ENCODE assay signal across 9 cellular contexts in the genomic region with DNA sequence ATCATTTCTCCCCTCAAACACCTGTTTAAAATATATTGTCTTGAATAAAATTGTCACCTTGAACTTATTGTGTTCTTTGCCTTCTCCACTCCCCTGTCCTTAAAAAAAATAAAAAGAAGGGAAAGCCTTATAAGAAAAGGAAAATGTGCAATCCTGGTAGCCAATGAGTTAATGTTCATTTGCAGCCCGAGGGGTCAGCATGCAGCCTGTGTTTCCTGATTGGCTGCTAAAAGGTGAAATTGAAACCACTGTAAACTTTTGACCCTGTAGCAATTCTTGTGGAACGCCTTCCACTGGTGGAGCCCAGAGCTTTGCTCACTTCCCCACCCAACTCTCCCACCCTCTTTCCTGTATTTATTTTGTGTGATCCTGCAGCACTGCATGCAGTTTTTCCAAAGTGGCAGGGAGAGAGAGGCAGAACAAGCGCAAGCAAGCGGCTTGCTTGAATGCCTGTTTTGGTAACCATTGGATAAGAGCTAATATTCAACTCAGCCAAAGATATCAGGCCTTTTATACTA.
A peak's percentile ranks its signal among the peaks of the same experiment; 100 is the strongest.
DNase-seq lines count a peak whose midpoint lies in the region; ATAC-seq, FAIRE-seq and TF ChIP-seq lines count a peak whose summit lies in the region.
"Had no signal": no experiment of that assay in that cellular context is flagged by ENCODE, and none has a peak within 500 bp of the region (broad histone marks: within the 10 kb centered on the region; RNA-seq: fewer than 3 reads in every experiment).

No MANE protein-coding gene starts in this region.

- peaks cover 52 to 87% of the 10 kb centered on the region in 2 donors for H3K4me1 Mint-ChIP-seq in stimulated activated naive B cell treated with anti-CD40 and anti-IgM and Interleukin-4, amounts not matched to agents 10 μg/mL and 1 μg/mL and 100 μg/mL, for 72 hours

- H3K79me2 ChIP-seq in PC-3 (ENCODE audit: low read length) (peaks cover 93% of the 10 kb centered on the region), mammary epithelial cell (ENCODE audit: insufficient read depth, low read length) (peaks cover 83% of the 10 kb centered on the region), keratinocyte (ENCODE audit: control insufficient read depth, insufficient read depth, low read length) (peaks cover 65% of the 10 kb centered on the region)

- ATAC-seq in GM18517 (IDR thresholded peaks at IDR 0.05; ENCODE audit: unreplicated experiment) (peak; percentile 56), PC-3 (peak; percentile 92)
- peak; percentile 74 to 82 for ATAC-seq in stimulated activated naive B cell treated with anti-CD40 and anti-IgM and Interleukin-4, amounts not matched to agents 10 μg/mL and 1 μg/mL and 100 μg/mL, for 72 hours (replicated peaks)

- H3K4me3 Mint-ChIP-seq in stimulated activated naive B cell treated with anti-CD40 and anti-IgM and Interleukin-4, amounts not matched to agents 10 μg/mL and 1 μg/mL and 100 μg/mL, for 72 hours = peak overlapping the region; percentile 34 to 65

- no peaks in the 10 kb centered on the region for H3K27me3 ChIP-seq in PC-3 (ENCODE audit: low read length)
- no peaks in the 10 kb centered on the region for H3K27me3 ChIP-seq in mammary epithelial cell (ENCODE audit: insufficient read depth, low read length)
- no peaks in the 10 kb centered on the region for H3K27me3 ChIP-seq in keratinocyte (ENCODE audit: control insufficient read depth, extremely low read depth, insufficient read depth, low read length)

- H3K9me2 ChIP-seq in PC-3 (replicated peaks; ENCODE audit: low read length) = no peaks in the 10 kb centered on the region

- dilution Hi-C loops in mammary epithelial cell (cut with HindIII; ENCODE audit: low sequenced_read_pairs) = no loop called here
- dilution Hi-C loops in keratinocyte (cut with MboI; ENCODE audit: extremely low pct_ligation_motif_present, low sequenced_read_pairs) = no loop called here

- peak overlapping the region; percentile 30 for H3K9ac ChIP-seq in PC-3 (ENCODE audit: low read length)
- no peak overlapping the region for H3K9ac ChIP-seq in mammary epithelial cell (ENCODE audit: insufficient read depth, low read length)
- no peak overlapping the region for H3K9ac ChIP-seq in keratinocyte (ENCODE audit: control insufficient read depth, extremely low read depth, insufficient read depth, low read length)

- H3K4me1 ChIP-seq in PC-3 (ENCODE audit: insufficient read depth, low read length) (peaks cover 44% of the 10 kb centered on the region), mammary epithelial cell (ENCODE audit: insufficient read depth, low read length) (peaks cover 24% of the 10 kb centered on the region), keratinocyte (ENCODE audit: control insufficient read depth, extremely low read depth, insufficient read depth, low read length) (peaks cover 16% of the 10 kb centered on the region)

- in situ Hi-C loops in mammary epithelial cell (cut with MboI; ENCODE audit: low sequenced_read_pairs in 2 of 2) = no loop called here

- TF ChIP-seq CTCF in AG10803 (conservative IDR thresholded peaks at IDR 0.05; ENCODE audit: low read length) = no peak
- no peak for TF ChIP-seq CTCF in PC-3 (conservative IDR thresholded peaks at IDR 0.05; ENCODE audit: low read depth, low read length)
- no peak for TF ChIP-seq CTCF in mammary epithelial cell (conservative IDR thresholded peaks at IDR 0.05 in 1 of 2, IDR thresholded peaks at IDR 0.05 in 1 of 2; ENCODE audit: extremely low read depth in 1 of 2, insufficient read depth in 1 of 2, low read depth in 1 of 2, low read length in 2 of 2)
- TF ChIP-seq CTCF in keratinocyte (optimal IDR thresholded peaks at IDR 0.05 in 1 of 3, IDR thresholded peaks at IDR 0.05 in 1 of 3, conservative IDR thresholded peaks at IDR 0.05 in 1 of 3; ENCODE audit: extremely low read depth in 1 of 3, insufficient read depth in 2 of 3, low read length in 3 of 3) = no peak

- BruUV-seq in PC-3 (replicated peaks; lab: Mats Ljungman, UMichigan) (no TSS peak), mammary epithelial cell (replicated peaks; lab: Mats Ljungman, UMichigan) (no TSS peak)

- H3K27ac ChIP-seq in PC-3 (ENCODE audit: low read length) (peak overlapping the region; percentile 67), mammary epithelial cell (ENCODE audit: insufficient read depth, low read depth, low read length) (no peak overlapping the region), keratinocyte (ENCODE audit: control insufficient read depth, insufficient read depth, low read length) (no peak overlapping the region)
- H3K27ac ChIP-seq: HL-60 had no signal

- POLR2A ChIA-PET in PC-3 (lab: Charles Lee; ENCODE audit: unreplicated experiment) = interaction anchor here (0.6 to 0.9 kb wide), 3 partner anchors 32 to 1345 kb away, joined by 4 to 5 read pairs (median 4); no protein-coding TSS in a partner anchor

- H3K36me3 ChIP-seq in PC-3 (ENCODE audit: low read depth, low read length) = peaks cover 4% of the 10 kb centered on the region; the same call in 1 of the 2 replicates
- peaks cover 2% of the 10 kb centered on the region for H3K36me3 ChIP-seq in mammary epithelial cell (ENCODE audit: insufficient read depth, low read length)
- no peaks in the 10 kb centered on the region for H3K36me3 ChIP-seq in keratinocyte (ENCODE audit: control insufficient read depth in 2 of 2, extremely low read depth in 1 of 2, insufficient read depth in 2 of 2, low read length in 2 of 2)

- H2AFZ ChIP-seq in PC-3 (ENCODE audit: low read length) (0 out of 2 replicates have a peak overlapping the region, but pooled peaks have one; percentile 12), mammary epithelial cell (ENCODE audit: low read depth, low read length) (peak overlapping the region; percentile 15), keratinocyte (ENCODE audit: control insufficient read depth, low read length) (no peak overlapping the region)

- peak overlapping the region; percentile 72 for H3K4me2 ChIP-seq in PC-3 (ENCODE audit: low read length)
- peak overlapping the region; percentile 79 for H3K4me2 ChIP-seq in mammary epithelial cell (ENCODE audit: insufficient read depth, low read depth, low read length)
- peak overlapping the region; percentile 78 for H3K4me2 ChIP-seq in keratinocyte (ENCODE audit: control insufficient read depth, extremely low read depth, insufficient read depth, low read depth, low read length)

- H3K27me3 Mint-ChIP-seq in stimulated activated naive B cell treated with anti-CD40 and anti-IgM and Interleukin-4, amounts not matched to agents 10 μg/mL and 1 μg/mL and 100 μg/mL, for 72 hours = no peaks in the 10 kb centered on the region

- H3K4me3 ChIP-seq in AG10803 (ENCODE audit: low read length) = peak overlapping the region; percentile 21
- peak overlapping the region; percentile 36 for H3K4me3 ChIP-seq in PC-3 (ENCODE audit: low read length)
- peak overlapping the region in 2 of 3 experiments; percentile 20 to 33 for H3K4me3 ChIP-seq in mammary epithelial cell (replicated peaks in 1 of 3; ENCODE audit: insufficient read depth in 1 of 3, low read depth in 2 of 3, low read length in 3 of 3)
- peak overlapping the region in 1 of 3 experiments; percentile 15 for H3K4me3 ChIP-seq in keratinocyte (ENCODE audit: control insufficient read depth in 2 of 3, extremely low read depth in 1 of 3, insufficient read depth in 2 of 3, low read depth in 1 of 3, low read length in 3 of 3)

- FAIRE-seq in HTR-8/SVneo (lab: Jason Lieb, UNC) = peak; percentile 95
- FAIRE-seq in keratinocyte (lab: Jason Lieb, UNC) = no peak

- DNase-seq in AG10803 (ENCODE audit: low read depth) = peak; percentile 54
- peak; percentile 98 for DNase-seq in HTR-8/SVneo (ENCODE audit: insufficient read length, low spot score)
- peak; percentile 93 for DNase-seq in PC-3
- peak; percentile 78 for DNase-seq in mammary epithelial cell
- no peak for DNase-seq in keratinocyte (ENCODE audit: low read depth, low spot score)
- no peak for DNase-seq in stimulated activated naive B cell treated with anti-CD40 and anti-IgM and Interleukin-4, amounts not matched to agents 10 μg/mL and 1 μg/mL and 100 μg/mL, for 72 hours
- no peak for DNase-seq in cortex of kidney (lab: John Stamatoyannopoulos, UW)

- no peaks in the 10 kb centered on the region for H3K9me1 ChIP-seq in keratinocyte (ENCODE audit: control insufficient read depth, extremely low read depth, insufficient read depth, low read length)

- H3K9me3 ChIP-seq in PC-3 (ENCODE audit: low read length) (no peaks in the 10 kb centered on the region), mammary epithelial cell (replicated peaks; ENCODE audit: insufficient read depth, low read length) (no peaks in the 10 kb centered on the region), keratinocyte (ENCODE audit: control insufficient read depth, low read depth, low read length) (no peaks in the 10 kb centered on the region)

- CTCF ChIA-PET in PC-3 (lab: Charles Lee) = interaction anchor here (0.5 to 0.6 kb wide), 3 partner anchors 32 to 1045 kb away, joined by 3 read pairs; no protein-coding TSS in a partner anchor
- CTCF ChIA-PET in mammary epithelial cell (lab: Charles Lee; ENCODE audit: low non-redundant PET) = no interaction called here

- WGBS in mammary epithelial cell (ENCODE audit: low coverage, missing lambda C conversion rate) = 0% methylated on average over 3 of the region's 4 CpGs

- H3K27ac Mint-ChIP-seq in stimulated activated naive B cell treated with anti-CD40 and anti-IgM and Interleukin-4, amounts not matched to agents 10 μg/mL and 1 μg/mL and 100 μg/mL, for 72 hours = peak overlapping the region; percentile 76

- intact Hi-C loops in PC-3 (cut with micrococcal nuclease) (loop anchor here (1.0 to 5.0 kb wide), 2 partner anchors 8 to 46 kb away; no protein-coding TSS in a partner anchor), mammary epithelial cell (cut with micrococcal nuclease) (no loop called here)

- H3K9me3 Mint-ChIP-seq in stimulated activated naive B cell treated with anti-CD40 and anti-IgM and Interleukin-4, amounts not matched to agents 10 μg/mL and 1 μg/mL and 100 μg/mL, for 72 hours = no peaks in the 10 kb centered on the region

- H3K36me3 Mint-ChIP-seq in stimulated activated naive B cell treated with anti-CD40 and anti-IgM and Interleukin-4, amounts not matched to agents 10 μg/mL and 1 μg/mL and 100 μg/mL, for 72 hours = peaks cover 34 to 50% of the 10 kb centered on the region in 2 donors

- H4K20me1 ChIP-seq in PC-3 (ENCODE audit: low read length) = no peaks in the 10 kb centered on the region
- no peaks in the 10 kb centered on the region for H4K20me1 ChIP-seq in mammary epithelial cell (ENCODE audit: insufficient read depth, low read length)
- no peaks in the 10 kb centered on the region for H4K20me1 ChIP-seq in keratinocyte (ENCODE audit: control insufficient read depth, extremely low read depth, insufficient read depth, low read length)

- no peaks in the 10 kb centered on the region for H3F3A ChIP-seq in PC-3 (ENCODE audit: low read length, unreplicated experiment)

Comparison
In these comparisons a context has a peak if more than half of its experiments do, and no peak if none do; other contexts are left out.
1. DNase-seq: peak in AG10803 (single experiment), HTR-8/SVneo (single experiment), PC-3 (single experiment) and mammary epithelial cell (single experiment); none in keratinocyte (single experiment), stimulated activated naive B cell treated with anti-CD40 and anti-IgM and Interleukin-4, amounts not matched to agents 10 μg/mL and 1 μg/mL and 100 μg/mL, for 72 hours (single experiment) and cortex of kidney (single experiment).
2. Peak in every context shown above with its lines, with median percentiles within 50 percentile points of each other: ATAC-seq and H3K4me2 ChIP-seq.